In genomic region chr12:117084405-117085317, GRCh38 we compare ENCODE assay signal across 1 cellular context.
TF ChIP-seq lines count a peak whose summit lies in the region.

No MANE protein-coding gene starts in this region.

TF ChIP-seq in HepG2, 621 proteins besides CTCF, POLR2A, EP300 and RAD21 (continued from another document):
- 0 out of 2 replicates have a peak, but pooled peaks have one; percentile 14 for TF ChIP-seq IKZF5 (CRISPR knock-in tag; IDR thresholded peaks at IDR 0.05)
- peak; percentile 41; the same call in 1 of the 2 replicates for TF ChIP-seq MYC (CRISPR knock-in tag; IDR thresholded peaks at IDR 0.05; ENCODE audit: borderline replicate concordance)
- TF ChIP-seq CCDC6 (CRISPR knock-in tag; IDR thresholded peaks at IDR 0.05): no peak
- peak; percentile 50; the same call in 1 of the 2 replicates for TF ChIP-seq HDAC2 (CRISPR knock-in tag; IDR thresholded peaks at IDR 0.05)
- peak; percentile 99 for TF ChIP-seq ZSCAN22 (CRISPR knock-in tag; IDR thresholded peaks at IDR 0.05)
- TF ChIP-seq ZBTB46 (CRISPR knock-in tag; IDR thresholded peaks at IDR 0.05; ENCODE audit: borderline replicate concordance): no peak
- no peak for TF ChIP-seq PCBP2 (optimal IDR thresholded peaks at IDR 0.05; ENCODE audit: low read depth, low read length, poor library complexity, severe bottlenecking)
- 0 out of 2 replicates have a peak, but pooled peaks have one; percentile 27 for TF ChIP-seq HES4 (CRISPR knock-in tag; IDR thresholded peaks at IDR 0.05; ENCODE audit: borderline replicate concordance)
- TF ChIP-seq ZNF709 (CRISPR knock-in tag; IDR thresholded peaks at IDR 0.05): no peak
- peak; percentile 73 for TF ChIP-seq ZNF263 (CRISPR knock-in tag; IDR thresholded peaks at IDR 0.05)
- 0 out of 2 replicates have a peak, but pooled peaks have one; percentile 15 for TF ChIP-seq ZGPAT (CRISPR knock-in tag; IDR thresholded peaks at IDR 0.05)
- peak; percentile 89 for TF ChIP-seq NR2F6 (IDR thresholded peaks at IDR 0.05)
- TF ChIP-seq NR2F6 (CRISPR knock-in tag; IDR thresholded peaks at IDR 0.05): peak; percentile 93
- TF ChIP-seq ZBTB26 (CRISPR knock-in tag; IDR thresholded peaks at IDR 0.05; ENCODE audit: borderline replicate concordance): peak; percentile 47; the same call in 1 of the 2 replicates
- no peak for TF ChIP-seq ARID3A (IDR thresholded peaks at IDR 0.05; ENCODE audit: low read depth, low read length)
- peak; percentile 44; the same call in 1 of the 2 replicates for TF ChIP-seq ZFX (CRISPR knock-in tag; IDR thresholded peaks at IDR 0.05; ENCODE audit: low read depth)
- peak; percentile 34; the same call in 1 of the 2 replicates for TF ChIP-seq ZBTB33 (CRISPR knock-in tag; IDR thresholded peaks at IDR 0.05)
- peak; percentile 24; the same call in 1 of the 2 replicates for TF ChIP-seq POGZ (CRISPR knock-in tag; IDR thresholded peaks at IDR 0.05)
- TF ChIP-seq SSRP1 (CRISPR knock-in tag; IDR thresholded peaks at IDR 0.05): 0 out of 2 replicates have a peak, but pooled peaks have one; percentile 74
- TF ChIP-seq HNF4A (CRISPR knock-in tag; IDR thresholded peaks at IDR 0.05): peak; percentile 76
- TF ChIP-seq BRF2 (CRISPR knock-in tag; IDR thresholded peaks at IDR 0.05): no peak
- peak; percentile 33; the same call in 1 of the 2 replicates for TF ChIP-seq ZNF788 (CRISPR knock-in tag; IDR thresholded peaks at IDR 0.05; ENCODE audit: borderline replicate concordance)
- TF ChIP-seq PATZ1 (CRISPR knock-in tag; IDR thresholded peaks at IDR 0.05): peak; percentile 61
- no peak for TF ChIP-seq ARNTL (CRISPR knock-in tag; IDR thresholded peaks at IDR 0.05)
- peak; percentile 68 for TF ChIP-seq SP5 (CRISPR knock-in tag; IDR thresholded peaks at IDR 0.05; ENCODE audit: borderline replicate concordance, low read depth)
- TF ChIP-seq ZMYM3 (CRISPR knock-in tag; IDR thresholded peaks at IDR 0.05): no peak
- TF ChIP-seq MEIS1 (CRISPR knock-in tag; IDR thresholded peaks at IDR 0.05; ENCODE audit: borderline replicate concordance): no peak
- peak; percentile 71 for TF ChIP-seq HDAC1 (CRISPR knock-in tag; IDR thresholded peaks at IDR 0.05)
- peak; percentile 45 for TF ChIP-seq TEAD3 (CRISPR knock-in tag; optimal IDR thresholded peaks at IDR 0.05; ENCODE audit: borderline replicate concordance)
- peak; percentile 27; the same call in 1 of the 2 replicates for TF ChIP-seq MED1 (CRISPR knock-in tag; IDR thresholded peaks at IDR 0.05)
- TF ChIP-seq NR2C2 (CRISPR knock-in tag; IDR thresholded peaks at IDR 0.05; ENCODE audit: borderline replicate concordance): peak; percentile 85
- no peak for TF ChIP-seq ARNT (IDR thresholded peaks at IDR 0.05)
- peak; percentile 29; the same call in 1 of the 2 replicates for TF ChIP-seq ELF3 (CRISPR knock-in tag; IDR thresholded peaks at IDR 0.05)
- peak; percentile 37 for TF ChIP-seq ZFY (CRISPR knock-in tag; IDR thresholded peaks at IDR 0.05)
- no peak for TF ChIP-seq ZBTB40 (IDR thresholded peaks at IDR 0.05)
- TF ChIP-seq ZBTB40 (CRISPR knock-in tag; IDR thresholded peaks at IDR 0.05): no peak
